Comparison of ENCODE assay signal across 9 cellular contexts in genomic region chr2:26345284-26345553, GRCh38. TPM values are rescaled to one million over a fixed set of nuclear protein-coding genes. Genes with fewer than 3 reads are reported as not detected.
DNase-seq lines count a peak whose midpoint lies in the region; ATAC-seq and TF ChIP-seq lines count a peak whose summit lies in the region.
"Had no signal": no experiment of that assay in that cellular context is flagged by ENCODE, and none has a peak within 500 bp of the region (broad histone marks: within the 10 kb centered on the region; RNA-seq: fewer than 3 reads in every experiment).

No MANE protein-coding gene starts in this region.

- peak overlapping the region; percentile 95 for H3K27ac ChIP-seq in thymus (ENCODE audit: low read depth)

- H3K27me3 ChIP-seq in kidney epithelial cell (ENCODE audit: control insufficient read depth, insufficient read depth, low read length) (no peaks in the 10 kb centered on the region), thymus (ENCODE audit: control insufficient read depth, insufficient read depth) (no peaks in the 10 kb centered on the region)

- no peaks in the 10 kb centered on the region for H3K9me3 Mint-ChIP-seq in activated T-cell treated with anti-CD3 and anti-CD28 coated beads, Interleukin-2, amount 50 U/mL, for 24 hours
- H3K9me3 Mint-ChIP-seq in activated T-helper 2 cell treated with anti-CD3 and anti-CD28 coated beads, Interferon-gamma antibody, Interleukin-2, Interleukin-4, amounts not matched to agents 10 μg/mL and 5 μg/mL and 100 μg/mL, durations not matched to agents 14 hours and 24 hours and 36 hours = no peaks in the 10 kb centered on the region

- no peak for TF ChIP-seq CTCF in kidney epithelial cell (IDR thresholded peaks at IDR 0.05; ENCODE audit: insufficient read depth, low read length, poor library complexity, severe bottlenecking)
- no peak for TF ChIP-seq CTCF in omental fat pad (IDR thresholded peaks at IDR 0.05)

- H3K4me3 Mint-ChIP-seq in activated T-cell treated with anti-CD3 and anti-CD28 coated beads, Interleukin-2, amount 50 U/mL, for 24 hours = peak overlapping the region; percentile 96
- H3K4me3 Mint-ChIP-seq in activated T-helper 2 cell treated with anti-CD3 and anti-CD28 coated beads, Interferon-gamma antibody, Interleukin-2, Interleukin-4, amounts not matched to agents 10 μg/mL and 5 μg/mL and 100 μg/mL, durations not matched to agents 14 hours and 24 hours and 36 hours (ENCODE audit: low read depth) = peak overlapping the region; percentile 99

- intact Hi-C loops in activated T-helper 2 cell treated with anti-CD3 and anti-CD28 coated beads, Interferon-gamma antibody, Interleukin-2, Interleukin-4, amounts not matched to agents 10 μg/mL and 5 μg/mL and 100 μg/mL, durations not matched to agents 14 hours and 24 hours and 36 hours (cut with micrococcal nuclease) = loop anchor here (5.0 kb wide), 4 partner anchors 67 to 1373 kb away; partner anchors contain the start of genes CENPA, DNAJC27, HADHA and HADHB

- H3K36me3 Mint-ChIP-seq in activated T-cell treated with anti-CD3 and anti-CD28 coated beads, Interleukin-2, amount 50 U/mL, for 24 hours (ENCODE audit: low read depth) = peaks cover 42% of the 10 kb centered on the region
- peaks cover 22% of the 10 kb centered on the region for H3K36me3 Mint-ChIP-seq in activated T-helper 2 cell treated with anti-CD3 and anti-CD28 coated beads, Interferon-gamma antibody, Interleukin-2, Interleukin-4, amounts not matched to agents 10 μg/mL and 5 μg/mL and 100 μg/mL, durations not matched to agents 14 hours and 24 hours and 36 hours (ENCODE audit: low read depth)

- H3K4me1 Mint-ChIP-seq in activated T-cell treated with anti-CD3 and anti-CD28 coated beads, Interleukin-2, amount 50 U/mL, for 24 hours (ENCODE audit: low read depth) = peaks cover 35% of the 10 kb centered on the region
- H3K4me1 Mint-ChIP-seq in activated T-helper 2 cell treated with anti-CD3 and anti-CD28 coated beads, Interferon-gamma antibody, Interleukin-2, Interleukin-4, amounts not matched to agents 10 μg/mL and 5 μg/mL and 100 μg/mL, durations not matched to agents 14 hours and 24 hours and 36 hours (ENCODE audit: low read depth) = peaks cover 26% of the 10 kb centered on the region

- H3K9me3 ChIP-seq in thymus (ENCODE audit: control insufficient read depth) = no peaks in the 10 kb centered on the region

- WGBS in thymus = 1% methylated on average over 9 of the region's 9 CpGs

- no peaks in the 10 kb centered on the region for H3K27me3 Mint-ChIP-seq in activated T-cell treated with anti-CD3 and anti-CD28 coated beads, Interleukin-2, amount 50 U/mL, for 24 hours
- H3K27me3 Mint-ChIP-seq in activated T-helper 2 cell treated with anti-CD3 and anti-CD28 coated beads, Interferon-gamma antibody, Interleukin-2, Interleukin-4, amounts not matched to agents 10 μg/mL and 5 μg/mL and 100 μg/mL, durations not matched to agents 14 hours and 24 hours and 36 hours (ENCODE audit: low read depth) = no peaks in the 10 kb centered on the region

- peaks cover 7% of the 10 kb centered on the region for H3K4me1 ChIP-seq in thymus (ENCODE audit: control insufficient read depth, insufficient read depth, low read length)

- no peaks in the 10 kb centered on the region for H3K36me3 ChIP-seq in kidney epithelial cell (ENCODE audit: control insufficient read depth, insufficient read depth, low read length)
- no peaks in the 10 kb centered on the region for H3K36me3 ChIP-seq in thymus (ENCODE audit: control insufficient read depth, insufficient read depth)

- peak overlapping the region; percentile 92 for H3K4me3 ChIP-seq in kidney epithelial cell (ENCODE audit: low read depth, low read length)
- peak overlapping the region; percentile 57 for H3K4me3 ChIP-seq in thymus (ENCODE audit: low read length)

- no peak for DNase-seq in activated T-cell treated with anti-CD3 and anti-CD28 coated beads, Interleukin-2, amount 50 U/mL, for 24 hours
- DNase-seq in activated T-cell treated with anti-CD3 and anti-CD28 coated beads for 4 hours (no peak), kidney epithelial cell (ENCODE audit: low read depth) (no peak), omental fat pad (ENCODE audit: low spot score) (no peak), T1000 (lab: John Stamatoyannopoulos, UW) (no peak)
- no peak for DNase-seq in activated T-helper 2 cell treated with anti-CD3 and anti-CD28 coated beads, Interferon-gamma antibody, Interleukin-2, Interleukin-4, amounts not matched to agents 10 μg/mL and 5 μg/mL and 100 μg/mL, durations not matched to agents 14 hours and 24 hours and 36 hours (ENCODE audit: low spot score)

- ATAC-seq in omental fat pad (ENCODE audit: low FRiP score) (no peak), GM21529 (IDR thresholded peaks at IDR 0.05; ENCODE audit: unreplicated experiment) (no peak)

- peak overlapping the region; percentile 98 for H3K27ac Mint-ChIP-seq in activated T-cell treated with anti-CD3 and anti-CD28 coated beads, Interleukin-2, amount 50 U/mL, for 24 hours
- peak overlapping the region; percentile 99 for H3K27ac Mint-ChIP-seq in activated T-helper 2 cell treated with anti-CD3 and anti-CD28 coated beads, Interferon-gamma antibody, Interleukin-2, Interleukin-4, amounts not matched to agents 10 μg/mL and 5 μg/mL and 100 μg/mL, durations not matched to agents 14 hours and 24 hours and 36 hours

RNA-seq across cellular contexts. Expression of gene SELENOI, which starts 0.7 kb away (rescaled TPM):
- total RNA-seq in activated T-helper 2 cell treated with anti-CD3 and anti-CD28 coated beads, Interferon-gamma antibody, Interleukin-2, Interleukin-4, amounts not matched to agents 10 μg/mL and 5 μg/mL and 100 μg/mL, durations not matched to agents 14 hours and 24 hours and 36 hours = 45.5 and 51.4 TPM in 2 replicates
- 21.4 and 28.5 TPM in 2 replicates for total RNA-seq in kidney epithelial cell
- 4.6 TPM for polyA plus RNA-seq in thymus
- total RNA-seq in omental fat pad = 10 to 100 TPM in 2 of 4 donors, 1 to 10 TPM in 2; 8.3 to 26.3 (median 14.0) TPM

RNA-seq across cellular contexts. Expression of gene ADGRF3, which starts 1.4 kb away (rescaled TPM):
- total RNA-seq in activated T-helper 2 cell treated with anti-CD3 and anti-CD28 coated beads, Interferon-gamma antibody, Interleukin-2, Interleukin-4, amounts not matched to agents 10 μg/mL and 5 μg/mL and 100 μg/mL, durations not matched to agents 14 hours and 24 hours and 36 hours = 1.6 and 3.1 TPM in 2 replicates
- total RNA-seq in kidney epithelial cell (0.07 and 0.08 TPM in 2 replicates), omental fat pad (under 1 TPM in 1 of 4 donors, not detected in 3; 0.09 TPM)
- 0.39 TPM for polyA plus RNA-seq in thymus

RNA-seq across cellular contexts. Expression of gene DRC1, which starts 56.5 kb away (rescaled TPM):
- total RNA-seq in activated T-helper 2 cell treated with anti-CD3 and anti-CD28 coated beads, Interferon-gamma antibody, Interleukin-2, Interleukin-4, amounts not matched to agents 10 μg/mL and 5 μg/mL and 100 μg/mL, durations not matched to agents 14 hours and 24 hours and 36 hours = not detected in 2 replicates
- total RNA-seq in kidney epithelial cell = 0.13 and 0.41 TPM in 2 replicates
- 0.27 TPM for polyA plus RNA-seq in thymus
- not detected for total RNA-seq in omental fat pad
- total RNA-seq: ureter had no signal
